Comparison of ENCODE assay signal across 8 cellular contexts in the genomic region with DNA sequence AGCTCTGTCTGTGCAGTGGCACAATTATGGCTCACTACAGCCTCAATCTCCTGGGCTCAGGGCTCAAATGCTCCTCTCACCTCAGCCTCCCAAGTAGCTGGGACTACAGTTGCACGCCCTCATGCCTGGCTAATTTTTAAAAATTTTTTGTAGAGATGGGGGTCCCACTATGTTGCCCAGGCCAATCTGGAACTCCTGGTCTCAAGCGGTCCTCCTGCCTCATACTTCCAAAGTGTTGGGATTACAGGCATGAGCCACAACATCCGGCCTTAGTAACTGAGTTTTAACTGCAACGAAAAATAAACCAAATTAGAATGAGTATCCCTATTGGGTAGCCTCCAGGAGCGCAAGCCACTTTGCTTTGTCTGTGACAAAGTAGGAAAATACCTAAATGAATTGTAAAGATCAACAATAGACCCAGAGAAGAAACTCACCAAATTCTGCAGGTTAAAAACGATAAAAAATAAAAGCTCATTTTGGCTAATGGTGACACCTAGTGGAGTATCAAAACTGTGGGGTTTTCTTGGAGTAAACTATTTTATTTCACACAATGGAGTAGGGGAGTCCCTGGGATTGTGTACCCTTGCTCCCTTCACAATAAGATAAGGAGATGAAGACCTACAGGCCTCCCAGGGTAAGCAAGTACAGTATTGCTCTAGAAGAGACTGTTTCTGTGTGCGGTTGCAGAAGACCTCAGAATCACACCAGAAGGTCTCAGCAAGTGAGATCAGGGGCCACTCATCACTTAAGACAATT. TPM values are rescaled to one million over a fixed set of nuclear protein-coding genes. Genes with fewer than 3 reads are reported as not detected.
DNase-seq lines count a peak whose midpoint lies in the region; ATAC-seq and TF ChIP-seq lines count a peak whose summit lies in the region.

No MANE protein-coding gene starts in this region.

- H2BK5ac ChIP-seq in mesenchymal stem cell (ENCODE audit: low read depth, low read length, poor library complexity, severe bottlenecking) = no peak overlapping the region

- H3K4me1 ChIP-seq in OCI-LY1 (ENCODE audit: insufficient read depth, low read length, severe bottlenecking) (peaks cover 27% of the 10 kb centered on the region), mesenchymal stem cell (ENCODE audit: control insufficient read depth, insufficient read depth, low read depth, low read length) (peaks cover 2% of the 10 kb centered on the region)

- DNase-seq in AG20443 (ENCODE audit: low spot score) = peak; percentile 53
- peak; percentile 54 for DNase-seq in GM20000 (ENCODE audit: low spot score)
- DNase-seq in dorsolateral prefrontal cortex = no peak
- peak; percentile 59 for DNase-seq in mesenchymal stem cell
- DNase-seq in activated CD4-positive, alpha-beta memory T cell treated with anti-CD3 and anti-CD28 coated beads for 36 hours = no peak
- DNase-seq in mucosa of gallbladder (ENCODE audit: low spot score) = no peak

- H4K20me1 ChIP-seq in OCI-LY1 (ENCODE audit: insufficient read depth, low read length) = no peaks in the 10 kb centered on the region

- peaks cover 12% of the 10 kb centered on the region for H3K27me3 Mint-ChIP-seq in activated CD4-positive, alpha-beta memory T cell treated with anti-CD3 and anti-CD28 coated beads for 36 hours

- no peak overlapping the region for H4K91ac ChIP-seq in mesenchymal stem cell (ENCODE audit: low read length)

- 84% methylated on average over 5 of the region's 7 CpGs for WGBS in mesenchymal stem cell

- no peak overlapping the region for H3K27ac ChIP-seq in OCI-LY1 (ENCODE audit: low read depth, low read length, poor library complexity, severe bottlenecking)
- no peak overlapping the region for H3K27ac ChIP-seq in dorsolateral prefrontal cortex
- no peak overlapping the region for H3K27ac ChIP-seq in mesenchymal stem cell (ENCODE audit: low read length, poor library complexity, severe bottlenecking)

- H3K9me3 Mint-ChIP-seq in activated CD4-positive, alpha-beta memory T cell treated with anti-CD3 and anti-CD28 coated beads for 36 hours = no peaks in the 10 kb centered on the region

- POLR2A ChIA-PET in activated CD4-positive, alpha-beta memory T cell treated with anti-CD3 and anti-CD28 coated beads for 36 hours (lab: Charles Lee) = no interaction called here

- H3K27me3 ChIP-seq in OCI-LY1 (ENCODE audit: insufficient read depth, low read length) (no peaks in the 10 kb centered on the region), dorsolateral prefrontal cortex (no peaks in the 10 kb centered on the region), mesenchymal stem cell (ENCODE audit: control insufficient read depth in 1 of 2, insufficient read depth in 1 of 2, low read length in 2 of 2) (no peaks in the 10 kb centered on the region)

- intact Hi-C loops in dorsolateral prefrontal cortex (cut with DNase I) = loop anchor here (2.0 to 10.0 kb wide), 4 partner anchors 114 to 310 kb away; a partner anchor contains a TSS
- intact Hi-C loops in activated CD4-positive, alpha-beta memory T cell treated with anti-CD3 and anti-CD28 coated beads for 36 hours (cut with micrococcal nuclease) = loop anchor here (1.0 to 2.0 kb wide), 2 partner anchors 114 to 354 kb away; no protein-coding TSS in a partner anchor

- no peaks in the 10 kb centered on the region for H3K79me2 ChIP-seq in OCI-LY1 (ENCODE audit: insufficient read depth, low read length)

- H4K8ac ChIP-seq in mesenchymal stem cell (ENCODE audit: low read length) = no peak overlapping the region

- H3K36me3 ChIP-seq in OCI-LY1 (ENCODE audit: insufficient read depth, low read length) (no peaks in the 10 kb centered on the region), mesenchymal stem cell (ENCODE audit: control insufficient read depth in 1 of 2, insufficient read depth in 2 of 2, low read depth in 1 of 2, low read length in 2 of 2) (no peaks in the 10 kb centered on the region)

- no peak overlapping the region for H3K4me3 Mint-ChIP-seq in activated CD4-positive, alpha-beta memory T cell treated with anti-CD3 and anti-CD28 coated beads for 36 hours

- H2AFZ ChIP-seq in OCI-LY1 (ENCODE audit: low read length) = no peak overlapping the region
- no peak overlapping the region for H2AFZ ChIP-seq in mesenchymal stem cell (ENCODE audit: low read depth, low read length)

- CTCF ChIA-PET in activated CD4-positive, alpha-beta memory T cell treated with anti-CD3 and anti-CD28 coated beads for 36 hours (lab: Charles Lee) = interaction anchor here (0.9 to 3.2 kb wide), 19 partner anchors 10 to 355 kb away, joined by 3 to 47 read pairs (median 4); a partner anchor contains a TSS

- no peaks in the 10 kb centered on the region for H3K36me3 Mint-ChIP-seq in activated CD4-positive, alpha-beta memory T cell treated with anti-CD3 and anti-CD28 coated beads for 36 hours

- no peak for ATAC-seq in GM19324 (IDR thresholded peaks at IDR 0.05; ENCODE audit: low FRiP score, unreplicated experiment)

- H2BK120ac ChIP-seq in mesenchymal stem cell (ENCODE audit: low read depth, low read length) = no peak overlapping the region

- H3K9ac ChIP-seq in OCI-LY1 (ENCODE audit: low read length) (no peak overlapping the region), mesenchymal stem cell (ENCODE audit: low read length) (peak overlapping the region; percentile 40)

- H2BK15ac ChIP-seq in mesenchymal stem cell (ENCODE audit: low read depth, poor library complexity, severe bottlenecking) = no peak overlapping the region

- peaks cover 3% of the 10 kb centered on the region for H3K4me1 Mint-ChIP-seq in activated CD4-positive, alpha-beta memory T cell treated with anti-CD3 and anti-CD28 coated beads for 36 hours (ENCODE audit: low read depth)

- no peak overlapping the region for H3K14ac ChIP-seq in mesenchymal stem cell (ENCODE audit: low read length in 2 of 2)

- H3K4me3 ChIP-seq in OCI-LY1 (ENCODE audit: low read depth, low read length, poor library complexity, severe bottlenecking) (no peak overlapping the region), dorsolateral prefrontal cortex (no peak overlapping the region), mesenchymal stem cell (ENCODE audit: insufficient read depth in 1 of 2, low read depth in 1 of 2, low read length in 2 of 2) (no peak overlapping the region)

- H3K4me2 ChIP-seq in OCI-LY1 (ENCODE audit: low read length) = no peak overlapping the region
- no peak overlapping the region for H3K4me2 ChIP-seq in mesenchymal stem cell (ENCODE audit: low read length, poor library complexity, severe bottlenecking)

- no peaks in the 10 kb centered on the region for H3K9me2 ChIP-seq in OCI-LY1 (ENCODE audit: low read depth, low read length)

- no peaks in the 10 kb centered on the region for H3K79me1 ChIP-seq in mesenchymal stem cell (replicated peaks; ENCODE audit: low read length, poor library complexity, severe bottlenecking)

- TF ChIP-seq CTCF in GM20000 (IDR thresholded peaks at IDR 0.05; ENCODE audit: extremely low read depth, missing control alignments) (peak; percentile 36), OCI-LY1 (IDR thresholded peaks at IDR 0.05; ENCODE audit: low read length) (peak; percentile 68), dorsolateral prefrontal cortex (IDR thresholded peaks at IDR 0.05 in 54 of 56, conservative IDR thresholded peaks at IDR 0.05 in 2 of 56; ENCODE audit: low read depth in 1 of 56, partially characterized antibody in 56 of 56) (peak; percentile 38 to 83 (median 71))

- H3F3A ChIP-seq in OCI-LY1 (ENCODE audit: insufficient read depth, low read length) = no peaks in the 10 kb centered on the region

- no peak overlapping the region for H3K4ac ChIP-seq in mesenchymal stem cell (ENCODE audit: low read depth in 1 of 2, low read length in 2 of 2)

- no peak overlapping the region for H3K27ac Mint-ChIP-seq in activated CD4-positive, alpha-beta memory T cell treated with anti-CD3 and anti-CD28 coated beads for 36 hours

- H3K9me3 ChIP-seq in OCI-LY1 (ENCODE audit: low read length) (no peaks in the 10 kb centered on the region), mesenchymal stem cell (ENCODE audit: control insufficient read depth, low read length) (no peaks in the 10 kb centered on the region)

- no peak overlapping the region for H3K18ac ChIP-seq in mesenchymal stem cell (ENCODE audit: low read depth in 1 of 2, low read length in 2 of 2)

- no peak overlapping the region for H3K23ac ChIP-seq in mesenchymal stem cell (ENCODE audit: low read length in 2 of 2)

- H2AK5ac ChIP-seq in mesenchymal stem cell (ENCODE audit: low read length, severe bottlenecking) = no peak overlapping the region

- H2BK12ac ChIP-seq in mesenchymal stem cell (ENCODE audit: low read length in 2 of 2) = no peak overlapping the region

RNA-seq across cellular contexts. Expression of a gene that starts 21.0 kb away (rescaled TPM):
- total RNA-seq in dorsolateral prefrontal cortex (10 to 100 TPM in 4 of 120 experiments, 1 to 10 TPM in 106, under 1 TPM in 10; 0.37 to 18.4 (median 2.5) TPM), mucosa of gallbladder (20.5 TPM)
- polyA plus RNA-seq in mesenchymal stem cell (2013, experiment 1 of 2) = 4.9 TPM
- 4.9 TPM for polyA plus RNA-seq in mesenchymal stem cell (2013, experiment 2 of 2)
- under 1 TPM; 0.07 to 0.10 TPM for total RNA-seq in activated CD4-positive, alpha-beta memory T cell treated with anti-CD3 and anti-CD28 coated beads for 36 hours

Comparison
In these comparisons a context has a peak if more than half of its experiments do, and no peak if none do; other contexts are left out.
1. DNase-seq: peak in AG20443 (single experiment), GM20000 (single experiment) and mesenchymal stem cell (single experiment); none in dorsolateral prefrontal cortex (0 of 10), activated CD4-positive, alpha-beta memory T cell treated with anti-CD3 and anti-CD28 coated beads for 36 hours (single experiment) and mucosa of gallbladder (single experiment).
2. Peak in every context shown above with its lines, with median percentiles within 50 percentile points of each other: CTCF ChIP-seq.